Comparison of ENCODE assay signal across 8 cellular contexts in genomic region chr20:36856196-36856595, GRCh38. TPM values are rescaled to one million over a fixed set of nuclear protein-coding genes. Genes with fewer than 3 reads are reported as not detected.
DNase-seq lines count a peak whose midpoint lies in the region; ATAC-seq and TF ChIP-seq lines count a peak whose summit lies in the region.

No MANE protein-coding gene starts in this region.

- WGBS in thyroid gland, 2 donors: 30 to 32% methylated on average over 2 to 3 of the region's 3 CpGs

- TF ChIP-seq CTCF in MCF 10A (IDR thresholded peaks at IDR 0.05; ENCODE audit: unreplicated experiment) (no peak), left lung (IDR thresholded peaks at IDR 0.05) (no peak), thyroid gland (IDR thresholded peaks at IDR 0.05) (no peak), Calu3 (IDR thresholded peaks at IDR 0.05; ENCODE audit: unreplicated experiment) (no peak)

- H3K4me3 ChIP-seq in left lung (no peak overlapping the region), thyroid gland (replicated peaks in 1 of 3) (no peak overlapping the region)

- H3K27me3 ChIP-seq in left lung: no peaks in the 10 kb centered on the region
- H3K27me3 ChIP-seq in thyroid gland: no peaks in the 10 kb centered on the region

- BruUV-seq in MCF 10A (replicated peaks; lab: Mats Ljungman, UMichigan): no TSS peak
- no TSS peak for BruUV-seq in Calu3 (replicated peaks; lab: Mats Ljungman, UMichigan)

- H3K4me3 Mint-ChIP-seq in MCF 10A (ENCODE audit: unreplicated experiment) (no peak overlapping the region), Calu3 (ENCODE audit: low read depth, unreplicated experiment) (no peak overlapping the region)

- CTCF ChIA-PET in MCF 10A (lab: Yijun Ruan, JAX) (interaction anchor here (0.6 to 1.8 kb wide), 11 partner anchors 10 to 1710 kb away, joined by 3 to 8 read pairs (median 3); no protein-coding TSS in a partner anchor), Calu3 (lab: Charles Lee) (interaction anchor here (0.6 to 1.9 kb wide), 5 partner anchors 8 to 1029 kb away, joined by 3 to 6 read pairs (median 4); no protein-coding TSS in a partner anchor)

- H3K9me3 ChIP-seq in left lung: no peaks in the 10 kb centered on the region
- H3K9me3 ChIP-seq in thyroid gland: no peaks in the 10 kb centered on the region

- intact Hi-C loops in MCF 10A (cut with micrococcal nuclease): no loop called here
- intact Hi-C loops in left lung (cut with DNase I): no loop called here
- intact Hi-C loops in thyroid gland (cut with DNase I): no loop called here
- intact Hi-C loops in Calu3 (cut with micrococcal nuclease; ENCODE audit: unreplicated experiment): no loop called here

- peak overlapping the region; percentile 55 to 65 for H3K27ac ChIP-seq in left lung
- peak overlapping the region in 2 of 3 donors; percentile 62 to 74 for H3K27ac ChIP-seq in thyroid gland

- H3K36me3 Mint-ChIP-seq in MCF 10A (ENCODE audit: insufficient read depth, unreplicated experiment): peaks cover 22% of the 10 kb centered on the region
- H3K36me3 Mint-ChIP-seq in Calu3 (ENCODE audit: insufficient read depth, unreplicated experiment): no peaks in the 10 kb centered on the region

- H3K27ac Mint-ChIP-seq in MCF 10A (ENCODE audit: low read depth, unreplicated experiment) (no peak overlapping the region), Calu3 (ENCODE audit: unreplicated experiment) (no peak overlapping the region)

- no peaks in the 10 kb centered on the region for H3K36me3 ChIP-seq in left lung
- H3K36me3 ChIP-seq in thyroid gland: no peaks in the 10 kb centered on the region

- no peaks in the 10 kb centered on the region for H3K9me3 Mint-ChIP-seq in MCF 10A (ENCODE audit: unreplicated experiment)
- no peaks in the 10 kb centered on the region for H3K9me3 Mint-ChIP-seq in Calu3 (ENCODE audit: low read depth, unreplicated experiment)

- H3K27me3 Mint-ChIP-seq in MCF 10A (ENCODE audit: insufficient read depth, unreplicated experiment): no peaks in the 10 kb centered on the region
- H3K27me3 Mint-ChIP-seq in Calu3 (ENCODE audit: unreplicated experiment): no peaks in the 10 kb centered on the region

- DNase-seq in NCI-H2029 treated with DMSO at 0.1 percent for 48 hours (lab: John Stamatoyannopoulos, UW): peak; percentile 34
- DNase-seq in NCI-H2029 (lab: John Stamatoyannopoulos, UW): no peak
- DNase-seq in MCF 10A (ENCODE audit: unreplicated experiment): peak; percentile 68
- DNase-seq in left lung: no peak
- no peak for DNase-seq in thyroid gland
- no peak for DNase-seq in AG08396 (ENCODE audit: low spot score)
- no peak for DNase-seq in NCI-H1092 (lab: John Stamatoyannopoulos, UW)
- DNase-seq in Calu3: no peak

- peak; percentile 13 for ATAC-seq in left lung

- H3K4me1 ChIP-seq in left lung: peaks cover 35 to 79% of the 10 kb centered on the region in 2 donors
- H3K4me1 ChIP-seq in thyroid gland: peaks cover 62 to 94% of the 10 kb centered on the region in 2 donors

- H3K4me1 Mint-ChIP-seq in MCF 10A (ENCODE audit: insufficient read depth, unreplicated experiment) (peaks cover 64% of the 10 kb centered on the region), Calu3 (ENCODE audit: low read depth, unreplicated experiment) (peaks cover 28% of the 10 kb centered on the region)

- TF ChIP-seq POLR2A in thyroid gland (IDR thresholded peaks at IDR 0.05): no peak

- POLR2A ChIA-PET in MCF 10A (lab: Yijun Ruan, JAX): interaction anchor here (0.6 to 3.7 kb wide), 5 partner anchors 10 to 250 kb away, joined by 3 to 25 read pairs (median 5); partner anchors contain the start of gene DSN1

RNA-seq across cellular contexts. Expression of gene TLDC2, which starts 19.7 kb away (rescaled TPM):
- total RNA-seq in MCF 10A (2022): not detected in 2 replicates
- under 1 TPM; 0.29 to 0.60 TPM for total RNA-seq in left lung
- 1 to 10 TPM in 2 of 4 donors, under 1 TPM in 2; 0.45 to 2.5 (median 1.1) TPM for total RNA-seq in thyroid gland
- 1.1 and 1.9 TPM in 2 replicates for total RNA-seq in Calu3 (2022)

Comparison
In these comparisons a context has a peak if more than half of its experiments do, and no peak if none do; other contexts are left out.
1. DNase-seq: peak in NCI-H2029 treated with DMSO at 0.1 percent for 48 hours (single experiment) and MCF 10A (single experiment); none in NCI-H2029 (single experiment), left lung (0 of 2), thyroid gland (0 of 2), AG08396 (single experiment), NCI-H1092 (single experiment) and Calu3 (single experiment).